8 cellular contexts compared by ENCODE assay signal in the genomic region with DNA sequence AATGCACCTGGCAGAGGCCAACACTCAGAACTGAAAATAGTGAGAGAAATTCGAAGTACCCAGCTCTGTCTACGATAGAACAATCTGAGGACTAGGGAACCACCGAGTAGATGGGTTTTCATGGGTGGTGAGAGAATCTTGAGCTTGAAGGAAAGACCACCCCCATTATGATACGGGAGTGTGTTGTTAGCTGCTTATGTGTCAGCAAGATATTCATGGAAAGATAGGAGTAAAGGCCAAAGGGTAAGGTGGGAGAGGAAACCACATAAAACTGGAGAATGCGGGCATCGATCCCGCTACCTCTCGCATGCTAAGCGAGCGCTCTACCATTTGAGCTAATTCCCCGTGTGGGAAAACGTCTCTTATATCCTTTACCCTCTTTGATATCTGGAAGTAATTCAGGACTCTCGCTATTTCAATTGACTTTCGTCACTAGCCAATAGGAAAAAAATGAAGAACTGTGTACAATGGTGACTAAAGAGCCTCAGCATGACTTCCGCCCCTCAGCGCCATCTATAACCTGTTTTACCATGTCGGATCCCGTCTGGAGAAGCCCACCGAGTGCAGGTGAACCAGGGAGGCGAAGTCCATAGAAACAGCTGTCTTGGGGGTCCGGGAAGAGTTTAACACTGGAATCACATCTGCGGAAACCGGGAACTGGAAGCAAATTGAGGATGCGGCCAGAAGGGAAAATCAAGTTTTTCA. TPM values are rescaled to one million over a fixed set of nuclear protein-coding genes. Genes with fewer than 3 reads are reported as not detected.
DNase-seq lines count a peak whose midpoint lies in the region; ATAC-seq, FAIRE-seq and TF ChIP-seq lines count a peak whose summit lies in the region.

No MANE protein-coding gene starts in this region.

- peak in 1 of 3 experiments; percentile 1; a peak in 1 of 6 replicates for TF ChIP-seq CTCF in GM12878 (IDR thresholded peaks at IDR 0.05 in 2 of 3, conservative IDR thresholded peaks at IDR 0.05 in 1 of 3; ENCODE audit: control insufficient read depth in 2 of 3, extremely low read depth in 1 of 3, insufficient read depth in 1 of 3, low read depth in 3 of 3, low read length in 3 of 3)
- TF ChIP-seq CTCF in sigmoid colon (IDR thresholded peaks at IDR 0.05), result no peak

- H3K27me3 ChIP-seq in SJSA1 (replicated peaks) (no peaks in the 10 kb centered on the region; the same call in 1 of the 2 replicates), GM12878 (replicated peaks in 1 of 2; ENCODE audit: control insufficient read depth in 2 of 2, insufficient read depth in 2 of 2, low read length in 1 of 2) (no peaks in the 10 kb centered on the region), iPS-15b (ENCODE audit: control insufficient read depth, insufficient read depth, low read length) (no peaks in the 10 kb centered on the region), sigmoid colon (peaks cover 0 to 13% (median 3%) of the 10 kb centered on the region in 3 donors)

- no peaks in the 10 kb centered on the region for H4K20me1 ChIP-seq in GM12878 (ENCODE audit: control insufficient read depth, insufficient read depth)

- TF ChIP-seq POLR2A in GM12878 (IDR thresholded peaks at IDR 0.05; ENCODE audit: low read depth, low read length) (0 out of 2 replicates have a peak, but pooled peaks have one; percentile 19), sigmoid colon (IDR thresholded peaks at IDR 0.05) (no peak)

- in situ Hi-C loops in GM12878 (cut with MboI), result no loop called here

- no peak for FAIRE-seq in GM12878 (lab: Jason Lieb, UNC)

- H3K27ac ChIP-seq in SJSA1 (peak overlapping the region; percentile 45), GM12878 (ENCODE audit: control insufficient read depth, insufficient read depth) (peak overlapping the region; percentile 56), sigmoid colon (peak overlapping the region in 3 of 4 donors; percentile 10 to 70 (median 58))

- TF ChIP-seq RAD21 in GM12878 (IDR thresholded peaks at IDR 0.05; ENCODE audit: insufficient read depth, low read depth, low read length), result no peak

- TF ChIP-seq EP300 in GM12878 (IDR thresholded peaks at IDR 0.05; ENCODE audit: borderline replicate concordance in 1 of 2, control insufficient read depth in 1 of 2, low read depth in 2 of 2, low read length in 2 of 2) (peak in 1 of 2 experiments; percentile 61; a peak in 1 of 4 replicates), sigmoid colon (IDR thresholded peaks at IDR 0.05) (no peak)

- H3K4me1 ChIP-seq in SJSA1 (replicated peaks) (0 out of 2 replicates have a peak, but pooled peaks cover 4% of the 10 kb centered on the region), GM12878 (ENCODE audit: control insufficient read depth, insufficient read depth, low read length) (peaks cover 13% of the 10 kb centered on the region), iPS-15b (ENCODE audit: control insufficient read depth, insufficient read depth, low read length) (peaks cover 7% of the 10 kb centered on the region), sigmoid colon (peaks cover 0 to 14% (median 5%) of the 10 kb centered on the region in 4 donors)

- H3K79me2 ChIP-seq in GM12878 (ENCODE audit: control insufficient read depth, insufficient read depth, low read length), result no peaks in the 10 kb centered on the region

- H3K36me3 ChIP-seq in SJSA1, result no peaks in the 10 kb centered on the region
- H3K36me3 ChIP-seq in GM12878 (ENCODE audit: control insufficient read depth in 2 of 2, insufficient read depth in 2 of 2, low read length in 1 of 2), result no peaks in the 10 kb centered on the region
- no peaks in the 10 kb centered on the region for H3K36me3 ChIP-seq in iPS-15b (ENCODE audit: control insufficient read depth, insufficient read depth, low read length)
- H3K36me3 ChIP-seq in sigmoid colon, result no peaks in the 10 kb centered on the region

- POLR2A ChIA-PET in GM12878 (lab: Charles Lee), result interaction anchor here (0.6 to 1.8 kb wide), 6 partner anchors 15 to 1295 kb away, joined by 3 to 5 read pairs (median 3); a partner anchor contains a TSS

- SMC1A ChIA-PET in GM12878 (lab: Charles Lee; ENCODE audit: uncharacterized antibody, unreplicated experiment), result interaction anchor here (0.7 to 11.6 kb wide), 13 partner anchors 10 to 249 kb away, joined by 3 to 170 read pairs (median 5); a partner anchor contains a TSS

- BruUV-seq in GM12878 (replicated peaks; lab: Mats Ljungman, UMichigan), result TSS peak; percentile 73

- intact Hi-C loops in GM12878 (cut with micrococcal nuclease; ENCODE audit: unreplicated experiment) (loop anchor here (1.0 kb wide), 1 partner anchor 24 kb away; no protein-coding TSS in a partner anchor), sigmoid colon (cut with DNase I) (loop anchor here (1.0 to 5.0 kb wide), 2 partner anchors 24 to 229 kb away; no protein-coding TSS in a partner anchor)

- H3K4me2 ChIP-seq in GM12878 (ENCODE audit: control insufficient read depth, insufficient read depth), result peak overlapping the region; percentile 87

- RAD21 ChIA-PET in GM12878 (lab: Charles Lee; ENCODE audit: unreplicated experiment), result interaction anchor here (0.6 to 8.8 kb wide), 14 partner anchors 18 to 1325 kb away, joined by 3 to 64 read pairs (median 4); a partner anchor contains a TSS

- H3K9me3 ChIP-seq in SJSA1 (replicated peaks) (no peaks in the 10 kb centered on the region), GM12878 (replicated peaks; ENCODE audit: control insufficient read depth, insufficient read depth, low read length) (no peaks in the 10 kb centered on the region), iPS-15b (ENCODE audit: control insufficient read depth, insufficient read depth, low read length) (no peaks in the 10 kb centered on the region), sigmoid colon (no peaks in the 10 kb centered on the region)

- peak overlapping the region; percentile 95 for H2AFZ ChIP-seq in GM12878 (ENCODE audit: control insufficient read depth, low read depth, low read length)

- CTCF ChIA-PET in GM12878 (lab: Yijun Ruan, JAX), result interaction anchor here (0.6 to 13.0 kb wide), 16 partner anchors 8 to 514 kb away, joined by 3 to 267 read pairs (median 4); a partner anchor contains a TSS

- DNase-seq in ELF-1 (ENCODE audit: low read depth, low spot score), result peak; percentile 94
- DNase-seq in NCI-H1092 treated with DMSO at 0.1 percent for 48 hours (lab: John Stamatoyannopoulos, UW), result peak; percentile 79
- peak; percentile 76 to 94 for DNase-seq in SJSA1 (ENCODE audit: low read depth in 1 of 2, low spot score in 2 of 2)
- peak; percentile 67 for DNase-seq in GM12878 (ENCODE audit: low read depth, low spot score)
- DNase-seq in sigmoid colon, result no peak
- DNase-seq in GM19238 (ENCODE audit: insufficient read length, low spot score), result no peak

- H3K9ac ChIP-seq in GM12878 (ENCODE audit: control insufficient read depth, insufficient read depth, low read length) (peak overlapping the region; percentile 79), iPS-15b (ENCODE audit: low read depth, low read length) (peak overlapping the region; percentile 37)

- peak overlapping the region; percentile 40 for H3K4me3 ChIP-seq in SJSA1
- H3K4me3 ChIP-seq in GM12878, result peak overlapping the region; percentile 74
- peak overlapping the region; percentile 92 for H3K4me3 ChIP-seq in iPS-15b (ENCODE audit: low read depth, low read length)
- peak overlapping the region in 3 of 4 donors; percentile 41 to 46 (median 44) for H3K4me3 ChIP-seq in sigmoid colon

- WGBS in GM12878 (ENCODE audit: insufficient coverage, insufficient replicate concordance, low lambda C conversion rate, missing lambda C conversion rate), result 4% methylated on average over 24 of the region's 24 CpGs
- 4 to 8% methylated on average over 24 of the region's 24 CpGs for WGBS in sigmoid colon, 2 donors

- ATAC-seq in GM12878 (peak; percentile 56), HG02588 (IDR thresholded peaks at IDR 0.05; ENCODE audit: unreplicated experiment) (no peak)

RNA-seq across cellular contexts. Expression of a gene that starts 25.0 kb away (rescaled TPM):
- total RNA-seq in SJSA1 (2014; rRNA removed; shearing (Covaris generic)), result 16.9 and 27.4 TPM in 2 replicates
- 19.2 and 19.7 TPM in 2 replicates for total RNA-seq in GM12878 (2013; cell fraction: nucleolus; rRNA removed)
- total RNA-seq in GM12878 (2014; rRNA removed) (33.5 and 37.1 TPM in 2 replicates), GM12878 (2014; rRNA removed; fragmentation: Illumina TruSeq; extraction: Trizol) (19.4 and 21.5 TPM in 2 replicates), GM12878 (2021) (27.3 and 27.5 TPM in 2 replicates), sigmoid colon (10 to 100 TPM; 10.2 to 19.4 (median 15.8) TPM)
- 9.1 TPM for polyA plus RNA-seq in GM12878 (2011; ENCODE audit: low read depth)
- polyA plus RNA-seq in GM12878 (2011; rRNA removed) (22.5 and 29.1 TPM in 2 replicates), GM12878 (2014; fragmentation: Illumina TruSeq; extraction: Trizol) (8.4 and 15.4 TPM in 2 replicates), GM12878 (2014; fragmentation: Nextera tagmentation; extraction: Ambion mirVana) (10 to 100 TPM in 1 of 2 experiments, 1 to 10 TPM in 1; 8.4 to 11.3 TPM), GM12878 (2014; rRNA removed) (35.7 and 36.9 TPM in 2 replicates), GM12878 (2016; fragmentation: Nextera tagmentation; extraction: Ambion mirVana) (10 to 100 TPM; 42.5 to 43.5 TPM), sigmoid colon (10 to 100 TPM; 12.6 to 21.3 (median 19.8) TPM)
- 32.1 and 42.6 TPM in 2 replicates for polyA plus RNA-seq in GM12878 (2011; cell fraction: cytosol; rRNA removed)
- 19.3 and 23.6 TPM in 2 replicates for polyA plus RNA-seq in GM12878 (2011; cell fraction: nucleus; rRNA removed)
- polyA plus RNA-seq in GM12878 (2012), result 15.4 and 17.1 TPM in 2 replicates
- 13.5 and 22.0 TPM in 2 replicates for polyA minus RNA-seq in GM12878 (2011; rRNA and poly(A)+ RNA removed)
- polyA minus RNA-seq in GM12878 (2011; cell fraction: cytosol; rRNA and poly(A)+ RNA removed), result 6.9 and 7.8 TPM in 2 replicates
- polyA minus RNA-seq in GM12878 (2011; cell fraction: nucleus; rRNA and poly(A)+ RNA removed), result 20.7 and 25.6 TPM in 2 replicates

RNA-seq across cellular contexts. Expression of a gene that starts 33.6 kb away (rescaled TPM):
- total RNA-seq in SJSA1 (2014; rRNA removed; shearing (Covaris generic)), result 110 TPM in 2 replicates
- total RNA-seq in GM12878 (2013; cell fraction: nucleolus; rRNA removed), result 28.9 and 31.1 TPM in 2 replicates
- total RNA-seq in GM12878 (2014; rRNA removed) (73.9 and 90.7 TPM in 2 replicates), GM12878 (2014; rRNA removed; fragmentation: Illumina TruSeq; extraction: Trizol) (99.0 and 99.1 TPM in 2 replicates), GM12878 (2021) (64.2 and 67.2 TPM in 2 replicates), sigmoid colon (100 to 1,000 TPM in 1 of 4 donors, 10 to 100 TPM in 3; 70.6 to 104 (median 77.2) TPM)
- 45.4 TPM for polyA plus RNA-seq in GM12878 (2011; ENCODE audit: low read depth)
- polyA plus RNA-seq in GM12878 (2011; rRNA removed) (79.5 and 112 TPM in 2 replicates), GM12878 (2014; fragmentation: Illumina TruSeq; extraction: Trizol) (87.4 and 98.8 TPM in 2 replicates), GM12878 (2014; fragmentation: Nextera tagmentation; extraction: Ambion mirVana) (10 to 100 TPM; 26.7 to 31.2 TPM), GM12878 (2014; rRNA removed) (54.6 and 71.6 TPM in 2 replicates), GM12878 (2016; fragmentation: Nextera tagmentation; extraction: Ambion mirVana) (10 to 100 TPM; 85.8 to 88.6 TPM), sigmoid colon (10 to 100 TPM; 55.9 to 67.2 (median 56.2) TPM)
- polyA plus RNA-seq in GM12878 (2011; cell fraction: cytosol; rRNA removed), result 53.2 and 53.3 TPM in 2 replicates
- 25.6 and 31.0 TPM in 2 replicates for polyA plus RNA-seq in GM12878 (2011; cell fraction: nucleus; rRNA removed)
- polyA plus RNA-seq in GM12878 (2012), result 40.3 and 60.7 TPM in 2 replicates
- 45.3 and 47.3 TPM in 2 replicates for polyA minus RNA-seq in GM12878 (2011; rRNA and poly(A)+ RNA removed)
- polyA minus RNA-seq in GM12878 (2011; cell fraction: cytosol; rRNA and poly(A)+ RNA removed), result 13.1 and 21.7 TPM in 2 replicates
- polyA minus RNA-seq in GM12878 (2011; cell fraction: nucleus; rRNA and poly(A)+ RNA removed), result 4.3 and 7.9 TPM in 2 replicates

Comparison
In these comparisons a context has a peak if more than half of its experiments do, and no peak if none do; other contexts are left out.
1. DNase-seq: peak in ELF-1 (single experiment), NCI-H1092 treated with DMSO at 0.1 percent for 48 hours (single experiment), SJSA1 (2 of 2) and GM12878 (single experiment); none in sigmoid colon (single experiment) and GM19238 (single experiment).
2. H3K4me3 ChIP-seq: peak in every context shown above with its lines; median percentile 92 in iPS-15b; 74 in GM12878; 44 in sigmoid colon; 40 in SJSA1.
3. Peak in every context shown above with its lines, with median percentiles within 50 percentile points of each other: H3K27ac ChIP-seq.